ENCODE assay signal across 8 cellular contexts in the genomic region with DNA sequence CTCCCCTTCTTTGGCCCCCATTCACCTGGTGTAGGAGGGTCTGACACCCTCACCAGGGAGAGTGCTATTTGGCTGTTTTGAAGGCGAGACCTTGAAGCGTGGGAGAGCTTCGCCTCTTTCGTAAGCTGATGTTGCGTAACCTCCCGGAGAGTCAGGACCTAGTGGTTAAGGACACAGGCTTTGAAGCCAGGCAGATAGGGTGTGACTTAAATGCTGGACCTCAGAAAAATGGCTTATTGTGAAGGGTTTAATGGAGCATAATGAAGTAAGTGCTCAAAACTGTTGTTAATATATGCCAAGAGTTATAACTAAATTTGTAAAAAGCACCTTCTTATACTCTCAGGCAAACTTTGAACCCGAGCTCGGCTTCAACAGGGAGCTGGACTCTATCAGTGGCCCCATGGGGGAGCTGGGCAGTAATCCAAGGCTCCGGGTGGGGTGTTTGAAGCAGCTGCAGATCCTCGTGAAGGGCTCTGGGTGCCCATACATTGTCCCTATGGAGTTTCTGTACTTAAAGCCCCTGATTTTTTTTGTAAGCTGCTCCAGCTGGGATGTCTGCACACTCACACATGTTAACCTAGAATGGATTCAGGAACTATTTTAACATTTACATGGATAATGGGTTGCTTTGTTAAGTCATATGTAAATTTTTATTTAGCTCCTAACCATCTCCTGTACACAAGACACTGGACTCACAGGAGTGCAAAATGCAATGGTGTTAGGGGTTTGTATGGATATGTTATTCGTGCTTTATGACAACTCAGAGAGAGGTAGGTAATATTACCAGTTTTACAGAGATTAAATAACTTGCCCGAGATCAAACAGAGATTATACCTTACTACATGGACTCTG. TPM values are rescaled to one million over a fixed set of nuclear protein-coding genes. Genes with fewer than 3 reads are reported as not detected.
A peak's percentile ranks its signal among the peaks of the same experiment; 100 is the strongest.
DNase-seq lines count a peak whose midpoint lies in the region; ATAC-seq and TF ChIP-seq lines count a peak whose summit lies in the region.

No MANE protein-coding gene starts in this region.

- H3K4me3 ChIP-seq in SJCRH30 (peak overlapping the region; percentile 22), fibroblast of mammary gland (ENCODE audit: control insufficient read depth, low read depth, low read length) (no peak overlapping the region)

- H3K27ac Mint-ChIP-seq in osteocyte (ENCODE audit: unreplicated experiment): peak overlapping the region; percentile 83
- no peak overlapping the region for H3K27ac Mint-ChIP-seq in activated naive CD8-positive, alpha-beta T cell treated with anti-CD3 and anti-CD28 coated beads for 36 hours

- no peaks in the 10 kb centered on the region for H3K9me3 Mint-ChIP-seq in osteocyte (ENCODE audit: unreplicated experiment)
- H3K9me3 Mint-ChIP-seq in activated naive CD8-positive, alpha-beta T cell treated with anti-CD3 and anti-CD28 coated beads for 36 hours: no peaks in the 10 kb centered on the region

- peaks cover 24% of the 10 kb centered on the region for H3K4me1 ChIP-seq in SJCRH30

- ATAC-seq in HG02678 (IDR thresholded peaks at IDR 0.05; ENCODE audit: unreplicated experiment): peak; percentile 38

- no peak overlapping the region for H3K4me3 Mint-ChIP-seq in osteocyte (ENCODE audit: unreplicated experiment)
- no peak overlapping the region for H3K4me3 Mint-ChIP-seq in activated naive CD8-positive, alpha-beta T cell treated with anti-CD3 and anti-CD28 coated beads for 36 hours

- peaks cover 51% of the 10 kb centered on the region for H3K4me1 Mint-ChIP-seq in osteocyte (ENCODE audit: unreplicated experiment)
- peaks cover 18% of the 10 kb centered on the region for H3K4me1 Mint-ChIP-seq in activated naive CD8-positive, alpha-beta T cell treated with anti-CD3 and anti-CD28 coated beads for 36 hours

- no peaks in the 10 kb centered on the region for H3K9me3 ChIP-seq in SJCRH30 (replicated peaks)

- H3K27me3 Mint-ChIP-seq in osteocyte (ENCODE audit: unreplicated experiment): no peaks in the 10 kb centered on the region
- H3K27me3 Mint-ChIP-seq in activated naive CD8-positive, alpha-beta T cell treated with anti-CD3 and anti-CD28 coated beads for 36 hours: peaks cover 14% of the 10 kb centered on the region

- in situ Hi-C loops in ACHN (cut with HindIII; ENCODE audit: low pct_ligation_motif_present, low pct_unique_long_range_greater_than_20kb, low sequenced_read_pairs): no loop called here

- no peaks in the 10 kb centered on the region for H3K27me3 ChIP-seq in SJCRH30

- DNase-seq in ACHN (peak; percentile 97), SJCRH30 (peak; percentile 84 to 90), fibroblast of mammary gland (ENCODE audit: low read depth) (peak; percentile 99), osteocyte (ENCODE audit: extremely low spot score, unreplicated experiment) (no peak), NCI-H2196 treated with DMSO at 0.1 percent for 48 hours (lab: John Stamatoyannopoulos, UW; ENCODE audit: unreplicated experiment) (no peak), NCI-H2227 (lab: John Stamatoyannopoulos, UW; ENCODE audit: unreplicated experiment) (no peak)
- DNase-seq in activated naive CD8-positive, alpha-beta T cell treated with anti-CD3 and anti-CD28 coated beads for 36 hours: no peak

- H3K36me3 ChIP-seq in SJCRH30: no peaks in the 10 kb centered on the region

- H3K27ac ChIP-seq in SJCRH30: peak overlapping the region; percentile 8

- TF ChIP-seq CTCF in fibroblast of mammary gland (conservative IDR thresholded peaks at IDR 0.05; ENCODE audit: control insufficient read depth, insufficient read depth, low read depth, low read length) (no peak), osteocyte (IDR thresholded peaks at IDR 0.05) (no peak)

- peaks cover 3% of the 10 kb centered on the region for H3K36me3 Mint-ChIP-seq in osteocyte (ENCODE audit: unreplicated experiment)
- H3K36me3 Mint-ChIP-seq in activated naive CD8-positive, alpha-beta T cell treated with anti-CD3 and anti-CD28 coated beads for 36 hours: no peaks in the 10 kb centered on the region

RNA-seq across cellular contexts. Expression of a gene that starts 26.0 kb away (rescaled TPM):
- total RNA-seq in SJCRH30 (2014; rRNA removed; shearing (Covaris generic)): 51.9 and 53.5 TPM in 2 replicates
- 81.5 and 84.1 TPM in 2 replicates for total RNA-seq in osteocyte
- total RNA-seq in activated naive CD8-positive, alpha-beta T cell treated with anti-CD3 and anti-CD28 coated beads for 36 hours: 10 to 100 TPM; 22.2 to 22.5 TPM

Comparison
In these comparisons a context has a peak if more than half of its experiments do, and no peak if none do; other contexts are left out.
1. DNase-seq: peak in ACHN (single experiment), SJCRH30 (2 of 2) and fibroblast of mammary gland (single experiment); none in osteocyte (single experiment), activated naive CD8-positive, alpha-beta T cell treated with anti-CD3 and anti-CD28 coated beads for 36 hours (single experiment), NCI-H2196 treated with DMSO at 0.1 percent for 48 hours (single experiment) and NCI-H2227 (single experiment).